In genomic region chr1:12125422-12126355, GRCh38 we compare ENCODE assay signal across 11 cellular contexts. TPM values are rescaled to one million over a fixed set of nuclear protein-coding genes. Genes with fewer than 3 reads are reported as not detected.
DNase-seq lines count a peak whose midpoint lies in the region; ATAC-seq, FAIRE-seq and TF ChIP-seq lines count a peak whose summit lies in the region.
"Had no signal": no experiment of that assay in that cellular context is flagged by ENCODE, and none has a peak within 500 bp of the region (broad histone marks: within the 10 kb centered on the region; RNA-seq: fewer than 3 reads in every experiment).

No MANE protein-coding gene starts in this region.

- TF ChIP-seq CTCF in HepG2 (CRISPR knock-in tag; IDR thresholded peaks at IDR 0.05): no peak

- no peaks in the 10 kb centered on the region for H3K36me3 Mint-ChIP-seq in activated CD4-positive, alpha-beta T cell treated with anti-CD3 and anti-CD28 coated beads, Interleukin-2, amount 10 ng/mL, durations not matched to agents 7 days and 5 days (ENCODE audit: low read depth)
- H3K36me3 Mint-ChIP-seq in activated T-helper 1 cell treated with anti-CD3 and anti-CD28 coated beads, Interleukin-12 subunit alpha, Interleukin-12 subunit beta, Interleukin-2, Interleukin-4 antibody, amounts not matched to agents 30 ng/mL and 10 ng/mL and 1 ng/mL, durations not matched to agents 14 hours and 24 hours and 36 hours (ENCODE audit: low read depth): peaks cover 10% of the 10 kb centered on the region

- H3K4me3 Mint-ChIP-seq in activated CD4-positive, alpha-beta T cell treated with anti-CD3 and anti-CD28 coated beads, Interleukin-2, amount 10 ng/mL, durations not matched to agents 7 days and 5 days: no peak overlapping the region
- H3K4me3 Mint-ChIP-seq in activated T-helper 1 cell treated with anti-CD3 and anti-CD28 coated beads, Interleukin-12 subunit alpha, Interleukin-12 subunit beta, Interleukin-2, Interleukin-4 antibody, amounts not matched to agents 30 ng/mL and 10 ng/mL and 1 ng/mL, durations not matched to agents 14 hours and 24 hours and 36 hours: no peak overlapping the region
- H3K4me3 Mint-ChIP-seq: nephron had no signal

- TF ChIP-seq POLR2A in HepG2 (IDR thresholded peaks at IDR 0.05; ENCODE audit: insufficient read depth in 1 of 2, low read depth in 2 of 2, low read length in 2 of 2): no peak

- peaks cover 50% of the 10 kb centered on the region for H3K4me1 Mint-ChIP-seq in activated CD4-positive, alpha-beta T cell treated with anti-CD3 and anti-CD28 coated beads, Interleukin-2, amount 10 ng/mL, durations not matched to agents 7 days and 5 days
- H3K4me1 Mint-ChIP-seq in activated T-helper 1 cell treated with anti-CD3 and anti-CD28 coated beads, Interleukin-12 subunit alpha, Interleukin-12 subunit beta, Interleukin-2, Interleukin-4 antibody, amounts not matched to agents 30 ng/mL and 10 ng/mL and 1 ng/mL, durations not matched to agents 14 hours and 24 hours and 36 hours (ENCODE audit: low read depth): peaks cover 41% of the 10 kb centered on the region

- H3K4me1 ChIP-seq in HepG2 (ENCODE audit: insufficient read depth, low read length): peaks cover 15% of the 10 kb centered on the region
- peaks cover 4 to 52% (median 33%) of the 10 kb centered on the region in 5 donors for H3K4me1 ChIP-seq in subcutaneous abdominal adipose tissue (ENCODE audit: control insufficient read depth in 5 of 5, insufficient read depth in 5 of 5, low read length in 5 of 5)
- H3K4me1 ChIP-seq: colonic mucosa had no signal

- H4K20me1 ChIP-seq in HepG2 (ENCODE audit: insufficient read depth, low read length): no peaks in the 10 kb centered on the region

- H3K36me3 ChIP-seq in HepG2 (replicated peaks in 1 of 2; ENCODE audit: control insufficient read depth in 1 of 2, insufficient read depth in 2 of 2, low read length in 2 of 2) (no peaks in the 10 kb centered on the region), subcutaneous abdominal adipose tissue (ENCODE audit: control insufficient read depth in 5 of 5, insufficient read depth in 5 of 5, low read length in 5 of 5) (no peaks in the 10 kb centered on the region)
- H3K36me3 ChIP-seq: colonic mucosa, transverse colon had no signal

- H3K27ac Mint-ChIP-seq in activated CD4-positive, alpha-beta T cell treated with anti-CD3 and anti-CD28 coated beads, Interleukin-2, amount 10 ng/mL, durations not matched to agents 7 days and 5 days: peak overlapping the region; percentile 67
- peak overlapping the region; percentile 84 for H3K27ac Mint-ChIP-seq in activated T-helper 1 cell treated with anti-CD3 and anti-CD28 coated beads, Interleukin-12 subunit alpha, Interleukin-12 subunit beta, Interleukin-2, Interleukin-4 antibody, amounts not matched to agents 30 ng/mL and 10 ng/mL and 1 ng/mL, durations not matched to agents 14 hours and 24 hours and 36 hours
- H3K27ac Mint-ChIP-seq: nephron had no signal

- ATAC-seq in HepG2: peak; percentile 24

- intact Hi-C loops in activated T-helper 1 cell treated with anti-CD3 and anti-CD28 coated beads, Interleukin-12 subunit alpha, Interleukin-12 subunit beta, Interleukin-2, Interleukin-4 antibody, amounts not matched to agents 30 ng/mL and 10 ng/mL and 1 ng/mL, durations not matched to agents 14 hours and 24 hours and 36 hours (cut with micrococcal nuclease): loop anchor here (1.0 to 2.0 kb wide), 4 partner anchors 42 to 533 kb away; partner anchors contain the start of gene DHRS3
- intact Hi-C loops in HepG2 (cut with micrococcal nuclease; ENCODE audit: unreplicated experiment): no loop called here

- H3K4me3 ChIP-seq in HepG2 (replicated peaks in 1 of 3; ENCODE audit: insufficient read depth in 1 of 3, low read depth in 2 of 3, low read length in 3 of 3): no peak overlapping the region
- H3K4me3 ChIP-seq in subcutaneous abdominal adipose tissue (ENCODE audit: low read depth in 1 of 5, low read length in 5 of 5): peak overlapping the region in 4 of 5 donors; percentile 48 to 54 (median 52)
- H3K4me3 ChIP-seq: colonic mucosa, transverse colon had no signal

- H3K27me3 Mint-ChIP-seq in activated CD4-positive, alpha-beta T cell treated with anti-CD3 and anti-CD28 coated beads, Interleukin-2, amount 10 ng/mL, durations not matched to agents 7 days and 5 days: no peaks in the 10 kb centered on the region
- H3K27me3 Mint-ChIP-seq in activated T-helper 1 cell treated with anti-CD3 and anti-CD28 coated beads, Interleukin-12 subunit alpha, Interleukin-12 subunit beta, Interleukin-2, Interleukin-4 antibody, amounts not matched to agents 30 ng/mL and 10 ng/mL and 1 ng/mL, durations not matched to agents 14 hours and 24 hours and 36 hours (ENCODE audit: insufficient read depth): no peaks in the 10 kb centered on the region

- no peak for TF ChIP-seq RAD21 in HepG2 (CRISPR knock-in tag; IDR thresholded peaks at IDR 0.05)

- no peak for FAIRE-seq in HepG2 (lab: Jason Lieb, UNC)

- no TSS peak for BruUV-seq in HepG2 (replicated peaks; lab: Mats Ljungman, UMichigan)

- no peaks in the 10 kb centered on the region for H3K9me3 Mint-ChIP-seq in activated CD4-positive, alpha-beta T cell treated with anti-CD3 and anti-CD28 coated beads, Interleukin-2, amount 10 ng/mL, durations not matched to agents 7 days and 5 days
- no peaks in the 10 kb centered on the region for H3K9me3 Mint-ChIP-seq in activated T-helper 1 cell treated with anti-CD3 and anti-CD28 coated beads, Interleukin-12 subunit alpha, Interleukin-12 subunit beta, Interleukin-2, Interleukin-4 antibody, amounts not matched to agents 30 ng/mL and 10 ng/mL and 1 ng/mL, durations not matched to agents 14 hours and 24 hours and 36 hours
- H3K9me3 Mint-ChIP-seq: nephron had no signal

- no peaks in the 10 kb centered on the region for H3K79me2 ChIP-seq in HepG2 (ENCODE audit: insufficient read depth, low read length)

- H3K9ac ChIP-seq in HepG2 (ENCODE audit: insufficient read depth, low read depth, low read length): no peak overlapping the region
- H3K9ac ChIP-seq in subcutaneous abdominal adipose tissue (ENCODE audit: low read length in 5 of 5): peak overlapping the region in 3 of 5 donors; percentile 52 to 57 (median 55)

- H3K27ac ChIP-seq in HepG2 (ENCODE audit: extremely low read length, insufficient read depth, low read length) (no peak overlapping the region), subcutaneous abdominal adipose tissue (ENCODE audit: low read depth, low read length) (peak overlapping the region; percentile 56)
- H3K27ac ChIP-seq: colonic mucosa, transverse colon had no signal

- no peak for DNase-seq in activated CD4-positive, alpha-beta T cell treated with anti-CD3 and anti-CD28 coated beads, Interleukin-2, amount 10 ng/mL, durations not matched to agents 7 days and 5 days
- no peak for DNase-seq in activated CD4-positive, alpha-beta T cell treated with anti-CD3 and anti-CD28 coated beads, Interleukin-2, amount 50 U/mL, for 1 hour
- no peak for DNase-seq in activated T-helper 1 cell treated with anti-CD3 and anti-CD28 coated beads, Interleukin-12 subunit alpha, Interleukin-12 subunit beta, Interleukin-2, Interleukin-4 antibody, amounts not matched to agents 30 ng/mL and 10 ng/mL and 1 ng/mL, durations not matched to agents 14 hours and 24 hours and 36 hours (ENCODE audit: low spot score)
- DNase-seq in HepG2 (ENCODE audit: low spot score): no peak
- DNase-seq in activated gamma-delta T cell treated with Interleukin-2 at 50 U/mL for 16 hours: no peak
- no peak for DNase-seq in COLO668 (lab: John Stamatoyannopoulos, UW; ENCODE audit: unreplicated experiment)
- no peak for DNase-seq in stimulated activated CD4-positive, alpha-beta T cell treated with anti-CD3 and anti-CD28 coated beads, Interleukin-1b, Interleukin-23, amount 100 ng/mL, for 48 hours

- in situ Hi-C loops in HepG2 (cut with HindIII; ENCODE audit: extremely low pct_ligation_motif_present, low pct_unique_long_range_greater_than_20kb): no loop called here

- no peak overlapping the region for H3K4me2 ChIP-seq in HepG2 (ENCODE audit: low read depth, low read length)

- H3K9me3 ChIP-seq in HepG2 (ENCODE audit: low read length) (no peaks in the 10 kb centered on the region), subcutaneous abdominal adipose tissue (ENCODE audit: control insufficient read depth in 5 of 5, low read length in 5 of 5) (no peaks in the 10 kb centered on the region)
- H3K9me3 ChIP-seq: colonic mucosa, transverse colon had no signal

- WGBS in HepG2 (ENCODE audit: low lambda C conversion rate): 23% methylated on average over 16 of the region's 24 CpGs

- H3K27me3 ChIP-seq in HepG2 (ENCODE audit: control insufficient read depth in 1 of 2, insufficient read depth in 2 of 2, low read length in 2 of 2) (peaks cover 5 to 25% of the 10 kb centered on the region in 2 experiments), subcutaneous abdominal adipose tissue (ENCODE audit: control insufficient read depth in 5 of 5, insufficient read depth in 4 of 5, low read length in 5 of 5) (peaks cover 0 to 3% (median 0%) of the 10 kb centered on the region in 5 donors)
- H3K27me3 ChIP-seq: colonic mucosa, transverse colon had no signal

- no peak overlapping the region for H2AFZ ChIP-seq in HepG2 (ENCODE audit: low read length)

- CTCF ChIA-PET in activated CD4-positive, alpha-beta T cell treated with anti-CD3 and anti-CD28 coated beads, Interleukin-2, amount 10 ng/mL, durations not matched to agents 7 days and 5 days (lab: Charles Lee): interaction anchor here (1.0 to 7.6 kb wide), 31 partner anchors 9 to 507 kb away, joined by 3 to 91 read pairs (median 6); partner anchors contain the start of gene VPS13D
- CTCF ChIA-PET in HepG2 (lab: Yijun Ruan, JAX; ENCODE audit: low intra/inter-chr PET ratio, low total read pairs): interaction anchor here (1.7 to 5.3 kb wide), 2 partner anchors 82 to 86 kb away, joined by 3 to 93 read pairs; no protein-coding TSS in a partner anchor

- POLR2A ChIA-PET in activated CD4-positive, alpha-beta T cell treated with anti-CD3 and anti-CD28 coated beads, Interleukin-2, amount 10 ng/mL, durations not matched to agents 7 days and 5 days (lab: Charles Lee): interaction anchor here (0.8 kb wide), 1 partner anchor 75 kb away, joined by 6 read pairs; no protein-coding TSS in a partner anchor
- POLR2A ChIA-PET in HepG2 (lab: Yijun Ruan, JAX): no interaction called here

- TF ChIP-seq EP300 in HepG2 (IDR thresholded peaks at IDR 0.05; ENCODE audit: low read depth in 2 of 2, low read length in 2 of 2): no peak
- no peak for TF ChIP-seq EP300 in HepG2 (CRISPR knock-in tag; IDR thresholded peaks at IDR 0.05; ENCODE audit: borderline replicate concordance)

RNA-seq across cellular contexts. Expression of gene TNFRSF1B, which starts 41.1 kb away (rescaled TPM):
- 100 to 1,000 TPM; 167 to 190 TPM for total RNA-seq in activated CD4-positive, alpha-beta T cell treated with anti-CD3 and anti-CD28 coated beads, Interleukin-2, amount 10 ng/mL, durations not matched to agents 7 days and 5 days
- 211 and 213 TPM in 2 replicates for total RNA-seq in activated T-helper 1 cell treated with anti-CD3 and anti-CD28 coated beads, Interleukin-12 subunit alpha, Interleukin-12 subunit beta, Interleukin-2, Interleukin-4 antibody, amounts not matched to agents 30 ng/mL and 10 ng/mL and 1 ng/mL, durations not matched to agents 14 hours and 24 hours and 36 hours
- 0.04 TPM in 1 of 2 replicates, not detected in the other for total RNA-seq in HepG2 (2016; rRNA removed; fragmentation: Illumina TruSeq; extraction: Trizol)
- total RNA-seq in HepG2 (2016; cell fraction: cytosol; rRNA removed; fragmentation: Illumina TruSeq; extraction: Trizol; ENCODE audit: low read depth): not detected in 2 replicates
- not detected in 2 replicates for total RNA-seq in HepG2 (2016; cell fraction: insoluble cytoplasmic fraction; rRNA removed; fragmentation: Illumina TruSeq; extraction: Trizol)
- not detected in 2 replicates for total RNA-seq in HepG2 (2016; cell fraction: membrane; rRNA removed; fragmentation: Illumina TruSeq; extraction: Trizol)
- not detected in 2 replicates for total RNA-seq in HepG2 (2016; cell fraction: nucleus; rRNA removed; fragmentation: Illumina TruSeq; extraction: Trizol)
- polyA plus RNA-seq in HepG2 (2011; rRNA removed): 0.11 and 0.29 TPM in 2 replicates
- 0.05 and 0.07 TPM in 2 replicates for polyA plus RNA-seq in HepG2 (2011; cell fraction: cytosol; rRNA removed)
- polyA plus RNA-seq in HepG2 (2011; cell fraction: nucleus; rRNA removed): 0.05 TPM in 2 replicates
- not detected in 2 replicates for polyA plus RNA-seq in HepG2 (2012)
- polyA plus RNA-seq in HepG2 (2016; cell fraction: cytosol; fragmentation: Illumina TruSeq; extraction: Trizol; ENCODE audit: low read depth): not detected in 2 replicates
- polyA plus RNA-seq in HepG2 (2016; cell fraction: insoluble cytoplasmic fraction; fragmentation: Illumina TruSeq; extraction: Trizol; ENCODE audit: low read depth): not detected in 2 replicates
- not detected in 2 replicates for polyA plus RNA-seq in HepG2 (2016; cell fraction: membrane; fragmentation: Illumina TruSeq; extraction: Trizol; ENCODE audit: low read depth)
- not detected in 2 replicates for polyA plus RNA-seq in HepG2 (2016; cell fraction: nucleus; fragmentation: Illumina TruSeq; extraction: Trizol; ENCODE audit: insufficient read depth, low read depth)
- 0.14 and 1.1 TPM in 2 replicates for polyA minus RNA-seq in HepG2 (2011; rRNA and poly(A)+ RNA removed; ENCODE audit: low replicate concordance)
- not detected in 2 replicates for polyA minus RNA-seq in HepG2 (2011; cell fraction: cytosol; rRNA and poly(A)+ RNA removed)
- 0.90 TPM in 1 of 2 replicates, not detected in the other for polyA minus RNA-seq in HepG2 (2011; cell fraction: nucleus; rRNA and poly(A)+ RNA removed)

Comparison
In these comparisons a context has a peak if more than half of its experiments do, and no peak if none do; other contexts are left out.
1. H3K4me3 ChIP-seq: peak in subcutaneous abdominal adipose tissue (4 of 5); none in HepG2 (0 of 3).
2. RNA of gene TNFRSF1B, which starts 41.1 kb away (total RNA-seq): 211 to 213 TPM in activated T-helper 1 cell treated with anti-CD3 and anti-CD28 coated beads, Interleukin-12 subunit alpha, Interleukin-12 subunit beta, Interleukin-2, Interleukin-4 antibody, amounts not matched to agents 30 ng/mL and 10 ng/mL and 1 ng/mL, durations not matched to agents 14 hours and 24 hours and 36 hours and 167 to 190 TPM in activated CD4-positive, alpha-beta T cell treated with anti-CD3 and anti-CD28 coated beads, Interleukin-2, amount 10 ng/mL, durations not matched to agents 7 days and 5 days; 0.04 TPM in HepG2; every median in the first group is over 100 times any median in the second.